ENCODE assay signal across 8 cellular contexts in genomic region chr1:243471754-243472725, GRCh38.
DNase-seq lines count a peak whose midpoint lies in the region; ATAC-seq and TF ChIP-seq lines count a peak whose summit lies in the region.

No MANE protein-coding gene starts in this region.

- BruUV-seq in Calu3 (replicated peaks; lab: Mats Ljungman, UMichigan) = no TSS peak

- H3K27me3 ChIP-seq in lower lobe of right lung (ENCODE audit: low read depth) (no peaks in the 10 kb centered on the region), sigmoid colon (no peaks in the 10 kb centered on the region), ascending aorta (no peaks in the 10 kb centered on the region)

- H3K9me3 ChIP-seq in lower lobe of right lung (no peaks in the 10 kb centered on the region), sigmoid colon (no peaks in the 10 kb centered on the region), ascending aorta (no peaks in the 10 kb centered on the region)

- H3K27ac ChIP-seq in lower lobe of right lung = no peak overlapping the region
- H3K27ac ChIP-seq in sigmoid colon = no peak overlapping the region
- no peak overlapping the region for H3K27ac ChIP-seq in ascending aorta

- no peak overlapping the region for H3K4me3 Mint-ChIP-seq in Calu3 (ENCODE audit: low read depth, unreplicated experiment)

- H3K4me1 Mint-ChIP-seq in Calu3 (ENCODE audit: low read depth, unreplicated experiment) = no peaks in the 10 kb centered on the region

- CTCF ChIA-PET in Calu3 (lab: Charles Lee) = no interaction called here

- intact Hi-C loops in lower lobe of right lung (cut with DNase I) (no loop called here), sigmoid colon (cut with DNase I) (loop anchor here (10.0 kb wide), 1 partner anchor 127 kb away; no protein-coding TSS in a partner anchor), ascending aorta (cut with DNase I) (no loop called here), Calu3 (cut with micrococcal nuclease; ENCODE audit: unreplicated experiment) (no loop called here)

- peaks cover 9% of the 10 kb centered on the region for H3K36me3 ChIP-seq in lower lobe of right lung
- H3K36me3 ChIP-seq in sigmoid colon = no peaks in the 10 kb centered on the region
- H3K36me3 ChIP-seq in ascending aorta = peaks cover 0 to 4% of the 10 kb centered on the region in 2 donors

- 70 to 90% methylated on average over 3 of the region's 3 CpGs for whole genome bisulfite sequencing in sigmoid colon, 2 donors

- TF ChIP-seq POLR2A in sigmoid colon (IDR thresholded peaks at IDR 0.05) = no peak

- TF ChIP-seq CTCF in lower lobe of right lung (IDR thresholded peaks at IDR 0.05) (no peak), sigmoid colon (IDR thresholded peaks at IDR 0.05) (no peak), ascending aorta (IDR thresholded peaks at IDR 0.05) (no peak), Calu3 (IDR thresholded peaks at IDR 0.05; ENCODE audit: unreplicated experiment) (no peak)

- peaks cover 10% of the 10 kb centered on the region for H3K36me3 Mint-ChIP-seq in Calu3 (ENCODE audit: insufficient read depth, unreplicated experiment)

- H3K27me3 Mint-ChIP-seq in Calu3 (ENCODE audit: unreplicated experiment) = no peaks in the 10 kb centered on the region

- H3K9me3 Mint-ChIP-seq in Calu3 (ENCODE audit: low read depth, unreplicated experiment) = no peaks in the 10 kb centered on the region

- DNase-seq in NCI-H146 treated with DMSO at 0.1 percent for 48 hours (lab: John Stamatoyannopoulos, UW; ENCODE audit: unreplicated experiment) (peak; percentile 80), lower lobe of right lung (no peak), COLO829 (ENCODE audit: low spot score) (no peak), sigmoid colon (no peak), ascending aorta (ENCODE audit: low spot score in 2 of 2) (no peak), Calu3 (no peak)

- no peak overlapping the region for H3K4me3 ChIP-seq in lower lobe of right lung
- H3K4me3 ChIP-seq in sigmoid colon = no peak overlapping the region
- H3K4me3 ChIP-seq in ascending aorta = no peak overlapping the region

- ATAC-seq in GM18858 (IDR thresholded peaks at IDR 0.05; ENCODE audit: unreplicated experiment) = peak; percentile 84
- peak; percentile 86 for ATAC-seq in HG02610 (IDR thresholded peaks at IDR 0.05; ENCODE audit: unreplicated experiment)
- ATAC-seq in lower lobe of right lung = peak; percentile 45 to 50

- no peak for TF ChIP-seq EP300 in sigmoid colon (IDR thresholded peaks at IDR 0.05)

- H3K27ac Mint-ChIP-seq in Calu3 (ENCODE audit: unreplicated experiment) = no peak overlapping the region

- H3K4me1 ChIP-seq in lower lobe of right lung = peaks cover 17% of the 10 kb centered on the region
- H3K4me1 ChIP-seq in sigmoid colon = peaks cover 0 to 26% (median 21%) of the 10 kb centered on the region in 4 donors
- no peaks in the 10 kb centered on the region for H3K4me1 ChIP-seq in ascending aorta
